ENCODE assay signal across 8 cellular contexts in genomic region chr2:108222261-108222660, GRCh38. TPM values are rescaled to one million over a fixed set of nuclear protein-coding genes. Genes with fewer than 3 reads are reported as not detected.
"Had no signal": no experiment of that assay in that cellular context is flagged by ENCODE, and none has a peak within 500 bp of the region (broad histone marks: within the 10 kb centered on the region; RNA-seq: fewer than 3 reads in every experiment).

No MANE protein-coding gene starts in this region.

- ATAC-seq: K562 had no signal

- H3K27ac ChIP-seq: GM23248 had no signal

- DNase-seq: GM23248, GOT3, H9, HCEC 1CT, IMR-90, KG1 had no signal

- H3K4me3 ChIP-seq: GM23248, K562 had no signal

RNA-seq across cellular contexts. Expression of gene SULT1C3, which starts 17.5 kb away (rescaled TPM):
- total RNA-seq: GM23248, H4, H9, IMR-90, K562 had no signal
